Comparison of ENCODE assay signal across 2 cellular contexts in the genomic region with DNA sequence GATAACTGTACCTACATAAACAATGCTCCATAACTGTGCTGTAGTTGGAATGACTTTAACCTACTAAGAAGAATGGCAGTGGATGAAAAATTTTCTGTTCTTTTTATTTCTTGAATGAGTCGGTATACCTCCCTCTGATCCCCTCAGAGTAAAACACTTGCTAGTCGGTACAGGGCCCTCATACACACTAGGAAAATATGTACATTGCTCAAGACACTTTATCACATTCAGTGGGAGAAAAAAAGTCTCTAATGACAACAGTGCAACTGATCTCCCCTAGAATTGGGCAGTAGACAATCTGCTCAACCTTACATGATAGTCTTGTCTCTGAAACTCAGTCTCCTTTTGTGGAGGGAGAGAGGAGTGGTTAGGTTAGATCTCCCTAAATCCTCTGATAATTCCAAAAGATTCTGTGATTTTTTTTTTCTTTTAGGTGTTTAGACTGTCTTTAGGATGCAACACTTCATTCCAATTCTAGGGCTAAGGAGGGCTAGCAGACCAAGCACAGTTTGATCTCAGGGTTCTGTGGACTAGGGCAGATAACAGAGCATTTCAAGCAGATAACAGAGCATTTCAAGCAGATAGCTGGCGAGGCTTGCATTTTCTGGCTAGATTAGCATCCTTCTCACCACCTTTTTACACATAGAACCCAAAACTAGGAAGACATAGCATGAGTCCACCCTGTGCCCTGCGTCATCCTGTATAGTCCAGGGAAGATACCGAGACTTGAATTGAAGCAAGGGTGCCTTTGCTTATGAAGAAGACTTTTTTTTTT.
TF ChIP-seq lines count a peak whose summit lies in the region.

No MANE protein-coding gene starts in this region.

TF ChIP-seq in GM23338, 12 proteins besides CTCF, POLR2A, EP300 and RAD21 (continues in another document):
- TF ChIP-seq NANOG (IDR thresholded peaks at IDR 0.05; ENCODE audit: borderline replicate concordance): no peak
- no peak for TF ChIP-seq CREB1 (CRISPR knock-in tag; IDR thresholded peaks at IDR 0.05; ENCODE audit: low read depth)
- TF ChIP-seq, protein P1, sequence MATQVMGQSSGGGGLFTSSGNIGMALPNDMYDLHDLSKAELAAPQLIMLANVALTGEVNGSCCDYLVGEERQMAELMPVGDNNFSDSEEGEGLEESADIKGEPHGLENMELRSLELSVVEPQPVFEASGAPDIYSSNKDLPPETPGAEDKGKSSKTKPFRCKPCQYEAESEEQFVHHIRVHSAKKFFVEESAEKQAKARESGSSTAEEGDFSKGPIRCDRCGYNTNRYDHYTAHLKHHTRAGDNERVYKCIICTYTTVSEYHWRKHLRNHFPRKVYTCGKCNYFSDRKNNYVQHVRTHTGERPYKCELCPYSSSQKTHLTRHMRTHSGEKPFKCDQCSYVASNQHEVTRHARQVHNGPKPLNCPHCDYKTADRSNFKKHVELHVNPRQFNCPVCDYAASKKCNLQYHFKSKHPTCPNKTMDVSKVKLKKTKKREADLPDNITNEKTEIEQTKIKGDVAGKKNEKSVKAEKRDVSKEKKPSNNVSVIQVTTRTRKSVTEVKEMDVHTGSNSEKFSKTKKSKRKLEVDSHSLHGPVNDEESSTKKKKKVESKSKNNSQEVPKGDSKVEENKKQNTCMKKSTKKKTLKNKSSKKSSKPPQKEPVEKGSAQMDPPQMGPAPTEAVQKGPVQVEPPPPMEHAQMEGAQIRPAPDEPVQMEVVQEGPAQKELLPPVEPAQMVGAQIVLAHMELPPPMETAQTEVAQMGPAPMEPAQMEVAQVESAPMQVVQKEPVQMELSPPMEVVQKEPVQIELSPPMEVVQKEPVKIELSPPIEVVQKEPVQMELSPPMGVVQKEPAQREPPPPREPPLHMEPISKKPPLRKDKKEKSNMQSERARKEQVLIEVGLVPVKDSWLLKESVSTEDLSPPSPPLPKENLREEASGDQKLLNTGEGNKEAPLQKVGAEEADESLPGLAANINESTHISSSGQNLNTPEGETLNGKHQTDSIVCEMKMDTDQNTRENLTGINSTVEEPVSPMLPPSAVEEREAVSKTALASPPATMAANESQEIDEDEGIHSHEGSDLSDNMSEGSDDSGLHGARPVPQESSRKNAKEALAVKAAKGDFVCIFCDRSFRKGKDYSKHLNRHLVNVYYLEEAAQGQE (IDR thresholded peaks at IDR 0.05; ENCODE audit: unreplicated experiment): no peak
- no peak for TF ChIP-seq STAT1 (IDR thresholded peaks at IDR 0.05; ENCODE audit: unreplicated experiment)
- TF ChIP-seq ZNF331 (CRISPR knock-in tag; IDR thresholded peaks at IDR 0.05; ENCODE audit: low read depth): no peak
- no peak for TF ChIP-seq ZNF114 (CRISPR knock-in tag; IDR thresholded peaks at IDR 0.05)
- TF ChIP-seq, protein P2, sequence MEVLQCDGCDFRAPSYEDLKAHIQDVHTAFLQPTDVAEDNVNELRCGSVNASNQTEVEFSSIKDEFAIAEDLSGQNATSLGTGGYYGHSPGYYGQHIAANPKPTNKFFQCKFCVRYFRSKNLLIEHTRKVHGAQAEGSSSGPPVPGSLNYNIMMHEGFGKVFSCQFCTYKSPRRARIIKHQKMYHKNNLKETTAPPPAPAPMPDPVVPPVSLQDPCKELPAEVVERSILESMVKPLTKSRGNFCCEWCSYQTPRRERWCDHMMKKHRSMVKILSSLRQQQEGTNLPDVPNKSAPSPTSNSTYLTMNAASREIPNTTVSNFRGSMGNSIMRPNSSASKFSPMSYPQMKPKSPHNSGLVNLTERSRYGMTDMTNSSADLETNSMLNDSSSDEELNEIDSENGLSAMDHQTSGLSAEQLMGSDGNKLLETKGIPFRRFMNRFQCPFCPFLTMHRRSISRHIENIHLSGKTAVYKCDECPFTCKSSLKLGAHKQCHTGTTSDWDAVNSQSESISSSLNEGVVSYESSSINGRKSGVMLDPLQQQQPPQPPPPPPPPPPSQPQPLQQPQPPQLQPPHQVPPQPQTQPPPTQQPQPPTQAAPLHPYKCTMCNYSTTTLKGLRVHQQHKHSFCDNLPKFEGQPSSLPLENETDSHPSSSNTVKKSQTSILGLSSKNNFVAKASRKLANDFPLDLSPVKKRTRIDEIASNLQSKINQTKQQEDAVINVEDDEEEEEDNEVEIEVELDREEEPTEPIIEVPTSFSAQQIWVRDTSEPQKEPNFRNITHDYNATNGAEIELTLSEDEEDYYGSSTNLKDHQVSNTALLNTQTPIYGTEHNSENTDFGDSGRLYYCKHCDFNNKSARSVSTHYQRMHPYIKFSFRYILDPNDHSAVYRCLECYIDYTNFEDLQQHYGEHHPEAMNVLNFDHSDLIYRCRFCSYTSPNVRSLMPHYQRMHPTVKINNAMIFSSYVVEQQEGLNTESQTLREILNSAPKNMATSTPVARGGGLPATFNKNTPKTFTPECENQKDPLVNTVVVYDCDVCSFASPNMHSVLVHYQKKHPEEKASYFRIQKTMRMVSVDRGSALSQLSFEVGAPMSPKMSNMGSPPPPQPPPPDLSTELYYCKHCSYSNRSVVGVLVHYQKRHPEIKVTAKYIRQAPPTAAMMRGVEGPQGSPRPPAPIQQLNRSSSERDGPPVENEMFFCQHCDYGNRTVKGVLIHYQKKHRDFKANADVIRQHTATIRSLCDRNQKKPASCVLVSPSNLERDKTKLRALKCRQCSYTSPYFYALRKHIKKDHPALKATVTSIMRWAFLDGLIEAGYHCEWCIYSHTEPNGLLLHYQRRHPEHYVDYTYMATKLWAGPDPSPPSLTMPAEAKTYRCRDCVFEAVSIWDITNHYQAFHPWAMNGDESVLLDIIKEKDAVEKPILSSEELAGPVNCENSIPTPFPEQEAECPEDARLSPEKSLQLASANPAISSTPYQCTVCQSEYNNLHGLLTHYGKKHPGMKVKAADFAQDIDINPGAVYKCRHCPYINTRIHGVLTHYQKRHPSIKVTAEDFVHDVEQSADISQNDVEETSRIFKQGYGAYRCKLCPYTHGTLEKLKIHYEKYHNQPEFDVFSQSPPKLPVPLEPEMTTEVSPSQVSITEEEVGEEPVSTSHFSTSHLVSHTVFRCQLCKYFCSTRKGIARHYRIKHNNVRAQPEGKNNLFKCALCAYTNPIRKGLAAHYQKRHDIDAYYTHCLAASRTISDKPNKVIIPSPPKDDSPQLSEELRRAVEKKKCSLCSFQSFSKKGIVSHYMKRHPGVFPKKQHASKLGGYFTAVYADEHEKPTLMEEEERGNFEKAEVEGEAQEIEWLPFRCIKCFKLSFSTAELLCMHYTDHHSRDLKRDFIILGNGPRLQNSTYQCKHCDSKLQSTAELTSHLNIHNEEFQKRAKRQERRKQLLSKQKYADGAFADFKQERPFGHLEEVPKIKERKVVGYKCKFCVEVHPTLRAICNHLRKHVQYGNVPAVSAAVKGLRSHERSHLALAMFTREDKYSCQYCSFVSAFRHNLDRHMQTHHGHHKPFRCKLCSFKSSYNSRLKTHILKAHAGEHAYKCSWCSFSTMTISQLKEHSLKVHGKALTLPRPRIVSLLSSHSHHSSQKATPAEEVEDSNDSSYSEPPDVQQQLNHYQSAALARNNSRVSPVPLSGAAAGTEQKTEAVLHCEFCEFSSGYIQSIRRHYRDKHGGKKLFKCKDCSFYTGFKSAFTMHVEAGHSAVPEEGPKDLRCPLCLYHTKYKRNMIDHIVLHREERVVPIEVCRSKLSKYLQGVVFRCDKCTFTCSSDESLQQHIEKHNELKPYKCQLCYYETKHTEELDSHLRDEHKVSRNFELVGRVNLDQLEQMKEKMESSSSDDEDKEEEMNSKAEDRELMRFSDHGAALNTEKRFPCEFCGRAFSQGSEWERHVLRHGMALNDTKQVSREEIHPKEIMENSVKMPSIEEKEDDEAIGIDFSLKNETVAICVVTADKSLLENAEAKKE (CRISPR knock-in tag; IDR thresholded peaks at IDR 0.05): no peak
- no peak for TF ChIP-seq JUNB (IDR thresholded peaks at IDR 0.05; ENCODE audit: unreplicated experiment)
- TF ChIP-seq EZH2phosphoT487 (IDR thresholded peaks at IDR 0.05; ENCODE audit: unreplicated experiment): no peak
- no peak for TF ChIP-seq EZH2 (IDR thresholded peaks at IDR 0.05; ENCODE audit: low read depth, unreplicated experiment)
- no peak for TF ChIP-seq POLR2AphosphoS5 (IDR thresholded peaks at IDR 0.05; ENCODE audit: low read depth)

TF ChIP-seq in K562, 482 proteins besides CTCF, POLR2A, EP300 and RAD21 (continues in another document):
- no peak for TF ChIP-seq KLF16 (IDR thresholded peaks at IDR 0.05)
- TF ChIP-seq, protein P3, sequence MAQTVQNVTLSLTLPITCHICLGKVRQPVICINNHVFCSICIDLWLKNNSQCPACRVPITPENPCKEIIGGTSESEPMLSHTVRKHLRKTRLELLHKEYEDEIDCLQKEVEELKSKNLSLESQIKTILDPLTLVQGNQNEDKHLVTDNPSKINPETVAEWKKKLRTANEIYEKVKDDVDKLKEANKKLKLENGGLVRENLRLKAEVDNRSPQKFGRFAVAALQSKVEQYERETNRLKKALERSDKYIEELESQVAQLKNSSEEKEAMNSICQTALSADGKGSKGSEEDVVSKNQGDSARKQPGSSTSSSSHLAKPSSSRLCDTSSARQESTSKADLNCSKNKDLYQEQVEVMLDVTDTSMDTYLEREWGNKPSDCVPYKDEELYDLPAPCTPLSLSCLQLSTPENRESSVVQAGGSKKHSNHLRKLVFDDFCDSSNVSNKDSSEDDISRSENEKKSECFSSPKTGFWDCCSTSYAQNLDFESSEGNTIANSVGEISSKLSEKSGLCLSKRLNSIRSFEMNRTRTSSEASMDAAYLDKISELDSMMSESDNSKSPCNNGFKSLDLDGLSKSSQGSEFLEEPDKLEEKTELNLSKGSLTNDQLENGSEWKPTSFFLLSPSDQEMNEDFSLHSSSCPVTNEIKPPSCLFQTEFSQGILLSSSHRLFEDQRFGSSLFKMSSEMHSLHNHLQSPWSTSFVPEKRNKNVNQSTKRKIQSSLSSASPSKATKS (CRISPR knock-in tag; IDR thresholded peaks at IDR 0.05): no peak
- TF ChIP-seq SOX6 (IDR thresholded peaks at IDR 0.05): 0 out of 2 replicates have a peak, but pooled peaks have one; percentile 13
- peak; percentile 42; the same call in 1 of the 2 replicates for TF ChIP-seq ARID1B (IDR thresholded peaks at IDR 0.05)
- no peak for TF ChIP-seq ZNF507 (tag; conservative IDR thresholded peaks at IDR 0.05)
- TF ChIP-seq CTBP1 (IDR thresholded peaks at IDR 0.05; ENCODE audit: borderline replicate concordance): peak; percentile 52; the same call in 1 of the 2 replicates
- TF ChIP-seq TEAD4 (IDR thresholded peaks at IDR 0.05; ENCODE audit: low read length): peak; percentile 63
- TF ChIP-seq TEAD4 (CRISPR knock-in tag; IDR thresholded peaks at IDR 0.05; ENCODE audit: borderline replicate concordance): no peak
- TF ChIP-seq CBFA2T3 (IDR thresholded peaks at IDR 0.05): peak; percentile 59
- peak; percentile 34; the same call in 1 of the 2 replicates for TF ChIP-seq CBFA2T2 (conservative IDR thresholded peaks at IDR 0.05)
- TF ChIP-seq TAL1 (IDR thresholded peaks at IDR 0.05): peak; percentile 34; the same call in 1 of the 2 replicates
- no peak for TF ChIP-seq NR0B1 (IDR thresholded peaks at IDR 0.05; ENCODE audit: partially characterized antibody)
- TF ChIP-seq, protein P4, sequence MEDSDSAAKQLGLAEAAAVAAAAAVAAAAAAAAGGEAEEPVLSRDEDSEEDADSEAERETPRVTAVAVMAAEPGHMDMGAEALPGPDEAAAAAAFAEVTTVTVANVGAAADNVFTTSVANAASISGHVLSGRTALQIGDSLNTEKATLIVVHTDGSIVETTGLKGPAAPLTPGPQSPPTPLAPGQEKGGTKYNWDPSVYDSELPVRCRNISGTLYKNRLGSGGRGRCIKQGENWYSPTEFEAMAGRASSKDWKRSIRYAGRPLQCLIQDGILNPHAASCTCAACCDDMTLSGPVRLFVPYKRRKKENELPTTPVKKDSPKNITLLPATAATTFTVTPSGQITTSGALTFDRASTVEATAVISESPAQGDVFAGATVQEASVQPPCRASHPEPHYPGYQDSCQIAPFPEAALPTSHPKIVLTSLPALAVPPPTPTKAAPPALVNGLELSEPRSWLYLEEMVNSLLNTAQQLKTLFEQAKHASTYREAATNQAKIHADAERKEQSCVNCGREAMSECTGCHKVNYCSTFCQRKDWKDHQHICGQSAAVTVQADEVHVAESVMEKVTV (CRISPR knock-in tag; IDR thresholded peaks at IDR 0.05): no peak
- TF ChIP-seq ZNF644 (tag; IDR thresholded peaks at IDR 0.05; ENCODE audit: low read depth): no peak
